33 cellular contexts compared by ENCODE assay signal in the genomic region with DNA sequence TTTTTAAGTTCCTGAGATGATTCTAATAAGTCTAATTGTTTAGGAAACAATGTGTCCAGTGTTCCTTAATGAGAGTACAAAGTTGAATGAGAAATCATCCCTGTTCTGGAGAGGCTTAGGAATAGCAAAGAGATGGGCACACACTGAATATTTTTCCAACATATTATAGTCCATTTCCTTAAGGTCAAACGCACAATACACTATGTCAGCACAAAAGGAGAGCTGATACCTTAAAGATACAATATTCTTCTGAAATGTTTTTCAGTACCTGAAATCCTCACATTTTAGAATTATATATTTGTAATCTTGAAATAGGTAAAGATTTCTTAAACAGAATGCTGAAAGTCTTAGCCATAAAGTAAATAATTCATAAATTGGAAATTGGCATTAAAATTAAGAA.
"Had no signal": no experiment of that assay in that cellular context is flagged by ENCODE, and none has a peak within 500 bp of the region (broad histone marks: within the 10 kb centered on the region; RNA-seq: fewer than 3 reads in every experiment).

No MANE protein-coding gene starts in this region.

- H3K9me3 ChIP-seq: MG63 had no signal

- H3K27me3 ChIP-seq: MG63 had no signal

- DNase-seq: Karpas-422, Kasumi-1, MG63, MM.1S, MV-4-11, NCI-H1048, NCI-H1092, NCI-H1092 treated with DMSO at 0.1 percent for 48 hours, NCI-H1105, NCI-H1105 treated with DMSO at 0.1 percent for 48 hours, NCI-H1417 treated with DMSO at 0.1 percent for 48 hours, NCI-H1436, NCI-H1436 treated with DMSO at 0.1 percent for 48 hours, NCI-H146, NCI-H1694, NCI-H1694 treated with DMSO at 0.1 percent for 48 hours, NCI-H187, NCI-H187 treated with DMSO at 0.1 percent for 48 hours, NCI-H1930, NCI-H2029, NCI-H2029 treated with DMSO at 0.1 percent for 48 hours, NCI-H2081, NCI-H2081 treated with DMSO at 0.1 percent for 48 hours, NCI-H2107, NCI-H2171, NCI-H2171 treated with DMSO at 0.1 percent for 48 hours, NCI-H2227 treated with DMSO at 0.1 percent for 48 hours, NCI-H226, NCI-H345, NCI-H446, NCI-H446 treated with DMSO at 0.1 percent for 48 hours, NCI-H510A, NCI-H510A treated with DMSO at 0.1 percent for 48 hours had no signal

- H3K4me3 ChIP-seq: MG63 had no signal

- H3K36me3 ChIP-seq: MG63 had no signal
